9 cellular contexts compared by ENCODE assay signal in the genomic region with DNA sequence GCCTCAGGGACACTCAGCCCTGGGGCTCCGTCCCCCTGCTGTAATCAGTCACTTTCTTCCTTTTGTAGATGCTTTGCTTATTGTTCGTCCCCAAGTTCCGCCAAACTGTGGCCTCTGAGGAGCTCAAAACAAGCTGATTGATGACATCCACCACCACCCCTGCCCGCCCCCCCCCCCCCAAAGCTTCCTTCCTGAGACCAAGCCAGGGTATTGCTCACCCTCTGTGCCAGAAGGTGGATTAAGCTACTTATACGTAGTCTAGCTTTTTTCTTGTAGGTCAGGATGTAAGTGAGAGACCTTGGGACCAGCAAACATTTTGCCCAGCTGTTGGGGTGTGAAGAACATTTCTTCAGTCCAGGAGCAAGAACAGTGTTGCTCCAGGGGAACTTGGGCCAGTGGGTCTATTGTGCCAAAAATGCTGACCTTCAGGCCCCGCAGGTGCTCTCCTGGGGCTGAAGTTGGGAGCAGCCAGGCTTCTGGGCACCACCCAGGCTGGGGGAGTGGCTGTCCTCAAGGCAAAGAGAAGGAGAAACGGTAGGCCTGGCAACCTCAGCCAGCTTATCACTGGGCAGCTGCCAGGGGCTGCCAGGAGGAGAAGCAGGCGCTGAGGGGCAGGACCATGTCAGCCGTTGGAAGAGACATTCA. TPM values are rescaled to one million over a fixed set of nuclear protein-coding genes. Genes with fewer than 3 reads are reported as not detected.
DNase-seq lines count a peak whose midpoint lies in the region; ATAC-seq, FAIRE-seq and TF ChIP-seq lines count a peak whose summit lies in the region.
"Had no signal": no experiment of that assay in that cellular context is flagged by ENCODE, and none has a peak within 500 bp of the region (broad histone marks: within the 10 kb centered on the region; RNA-seq: fewer than 3 reads in every experiment).

No MANE protein-coding gene starts in this region.

- no peaks in the 10 kb centered on the region for H4K20me1 ChIP-seq in SK-N-SH (ENCODE audit: insufficient read depth)

- no peak for FAIRE-seq in frontal cortex (lab: Jason Lieb, UNC)

- H3K9ac ChIP-seq in SK-N-SH: peak overlapping the region; percentile 75

- no peak overlapping the region for H3K4me3 Mint-ChIP-seq in osteocyte (ENCODE audit: unreplicated experiment)
- no peak overlapping the region for H3K4me3 Mint-ChIP-seq in endothelial cell (ENCODE audit: unreplicated experiment)
- H3K4me3 Mint-ChIP-seq: activated naive CD4-positive, alpha-beta T cell treated with anti-CD3 and anti-CD28 coated beads, Interleukin-2, amount 50 U/mL, for 24 hours had no signal

- H3K36me3 Mint-ChIP-seq in osteocyte (ENCODE audit: unreplicated experiment) (no peaks in the 10 kb centered on the region), endothelial cell (ENCODE audit: low read depth, unreplicated experiment) (peaks cover 5% of the 10 kb centered on the region)
- H3K36me3 Mint-ChIP-seq: activated naive CD4-positive, alpha-beta T cell treated with anti-CD3 and anti-CD28 coated beads, Interleukin-2, amount 50 U/mL, for 24 hours had no signal

- peaks cover 17% of the 10 kb centered on the region; the same call in 1 of the 2 replicates for H3K79me2 ChIP-seq in SK-N-SH (ENCODE audit: insufficient read depth)

- ATAC-seq in Right ventricle myocardium superior (ENCODE audit: poor library complexity) (peak; percentile 74), GM18868 (IDR thresholded peaks at IDR 0.05; ENCODE audit: unreplicated experiment) (no peak), HG03159 (IDR thresholded peaks at IDR 0.05; ENCODE audit: unreplicated experiment) (no peak)

- H3K4me1 ChIP-seq in SK-N-SH (ENCODE audit: control insufficient read depth in 1 of 2, insufficient read depth in 2 of 2, low read depth in 1 of 2, low read length in 1 of 2): peaks cover 20 to 28% of the 10 kb centered on the region in 2 experiments; a peak in 3 of 4 replicates

- DNase-seq in SK-N-SH: peak; percentile 67
- peak; percentile 85 for DNase-seq in Right ventricle myocardium superior
- no peak for DNase-seq in osteocyte (ENCODE audit: extremely low spot score, unreplicated experiment)
- no peak for DNase-seq in frontal cortex (ENCODE audit: low spot score in 2 of 2)
- no peak for DNase-seq in endothelial cell (ENCODE audit: low spot score)

- peak in 1 of 2 experiments; percentile 31; a peak in 1 of 4 replicates for TF ChIP-seq EP300 in SK-N-SH (IDR thresholded peaks at IDR 0.05; ENCODE audit: borderline replicate concordance in 1 of 2, low read depth in 1 of 2, low read length in 1 of 2)

- peaks cover 11% of the 10 kb centered on the region for H3F3A ChIP-seq in SK-N-SH (replicated peaks; ENCODE audit: insufficient read depth)

- no peak for TF ChIP-seq CTCF in C4-2B (conservative IDR thresholded peaks at IDR 0.05)
- no peak for TF ChIP-seq CTCF in SK-N-SH (IDR thresholded peaks at IDR 0.05)
- TF ChIP-seq CTCF in osteocyte (IDR thresholded peaks at IDR 0.05): no peak
- TF ChIP-seq CTCF in endothelial cell (IDR thresholded peaks at IDR 0.05; ENCODE audit: unreplicated experiment): no peak

- H3K4me2 ChIP-seq in SK-N-SH: peak overlapping the region; percentile 65; the same call in 1 of the 2 replicates

- H3K4me1 Mint-ChIP-seq in osteocyte (ENCODE audit: unreplicated experiment) (peaks cover 18% of the 10 kb centered on the region), endothelial cell (ENCODE audit: unreplicated experiment) (peaks cover 4% of the 10 kb centered on the region)
- H3K4me1 Mint-ChIP-seq: activated naive CD4-positive, alpha-beta T cell treated with anti-CD3 and anti-CD28 coated beads, Interleukin-2, amount 50 U/mL, for 24 hours had no signal

- H3K27me3 Mint-ChIP-seq in osteocyte (ENCODE audit: unreplicated experiment) (no peaks in the 10 kb centered on the region), endothelial cell (ENCODE audit: unreplicated experiment) (no peaks in the 10 kb centered on the region)

- peak overlapping the region; percentile 98; the same call in 1 of the 2 replicates for H2AFZ ChIP-seq in SK-N-SH (ENCODE audit: low read depth)

- H3K27ac Mint-ChIP-seq in osteocyte (ENCODE audit: unreplicated experiment) (peak overlapping the region; percentile 84), endothelial cell (ENCODE audit: unreplicated experiment) (no peak overlapping the region)
- H3K27ac Mint-ChIP-seq: activated naive CD4-positive, alpha-beta T cell treated with anti-CD3 and anti-CD28 coated beads, Interleukin-2, amount 50 U/mL, for 24 hours had no signal

- peaks cover 9% of the 10 kb centered on the region; the same call in 1 of the 2 replicates for H3K9me3 ChIP-seq in SK-N-SH

- intact Hi-C loops in Right ventricle myocardium superior (cut with DNase I): loop anchor here (5.0 kb wide), 1 partner anchor 33 kb away; no protein-coding TSS in a partner anchor

- CTCF ChIA-PET in SK-N-SH (lab: Yijun Ruan, JAX): interaction anchor here (1.0 to 2.5 kb wide), 5 partner anchors 10 to 180 kb away, joined by 3 to 15 read pairs (median 4); a partner anchor contains a TSS

- H3K4me3 ChIP-seq in SK-N-SH (ENCODE audit: low read depth in 2 of 2, low read length in 1 of 2): no peak overlapping the region

- peaks cover 0 to 5% of the 10 kb centered on the region in 2 experiments for H3K36me3 ChIP-seq in SK-N-SH (replicated peaks in 1 of 2; ENCODE audit: control insufficient read depth in 1 of 2, insufficient read depth in 2 of 2, low read length in 1 of 2)

- peaks cover 4% of the 10 kb centered on the region for H3K9me3 Mint-ChIP-seq in osteocyte (ENCODE audit: unreplicated experiment)
- peaks cover 4% of the 10 kb centered on the region for H3K9me3 Mint-ChIP-seq in endothelial cell (ENCODE audit: unreplicated experiment)

- H3K27me3 ChIP-seq in SK-N-SH (ENCODE audit: insufficient read depth): no peaks in the 10 kb centered on the region

- 65% methylated on average over 5 of the region's 9 CpGs for WGBS in SK-N-SH (ENCODE audit: low lambda C conversion rate)

- H3K27ac ChIP-seq in C4-2B: peak overlapping the region; percentile 51
- peak overlapping the region; percentile 48 to 87 for H3K27ac ChIP-seq in SK-N-SH (ENCODE audit: low read depth in 2 of 2, low read length in 1 of 2)

- TF ChIP-seq RAD21 in SK-N-SH (IDR thresholded peaks at IDR 0.05; ENCODE audit: low read length): no peak

- H3K9me2 ChIP-seq in SK-N-SH: no peaks in the 10 kb centered on the region

- POLR2A ChIA-PET in SK-N-SH (lab: Yijun Ruan, JAX): interaction anchor here (2.0 kb wide), 1 partner anchor 17 kb away, joined by 7 read pairs; a partner anchor contains a TSS

TF ChIP-seq in SK-N-SH, 30 proteins besides CTCF, POLR2A, EP300 and RAD21 (continues in another document):
- no peak for TF ChIP-seq GABPA (IDR thresholded peaks at IDR 0.05; ENCODE audit: low read depth)
- TF ChIP-seq FOXJ3 (CRISPR knock-in tag; IDR thresholded peaks at IDR 0.05): no peak
- TF ChIP-seq, protein P1, sequence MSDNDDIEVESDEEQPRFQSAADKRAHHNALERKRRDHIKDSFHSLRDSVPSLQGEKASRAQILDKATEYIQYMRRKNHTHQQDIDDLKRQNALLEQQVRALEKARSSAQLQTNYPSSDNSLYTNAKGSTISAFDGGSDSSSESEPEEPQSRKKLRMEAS (IDR thresholded peaks at IDR 0.05; ENCODE audit: low read depth): no peak
- no peak for TF ChIP-seq NFIC (IDR thresholded peaks at IDR 0.05; ENCODE audit: borderline replicate concordance)
- TF ChIP-seq FOSL2 (IDR thresholded peaks at IDR 0.05; ENCODE audit: borderline replicate concordance, low read depth): no peak
- TF ChIP-seq YY1 (IDR thresholded peaks at IDR 0.05; ENCODE audit: low read depth): no peak
- no peak for TF ChIP-seq FOXM1 (IDR thresholded peaks at IDR 0.05; ENCODE audit: low read depth)
- TF ChIP-seq MXI1 (IDR thresholded peaks at IDR 0.05; ENCODE audit: low read depth, low read length): no peak
- no peak for TF ChIP-seq RFX5 (IDR thresholded peaks at IDR 0.05; ENCODE audit: low read length)
- TF ChIP-seq RXRA (IDR thresholded peaks at IDR 0.05; ENCODE audit: borderline replicate concordance, low read depth): no peak
- TF ChIP-seq, protein P2, sequence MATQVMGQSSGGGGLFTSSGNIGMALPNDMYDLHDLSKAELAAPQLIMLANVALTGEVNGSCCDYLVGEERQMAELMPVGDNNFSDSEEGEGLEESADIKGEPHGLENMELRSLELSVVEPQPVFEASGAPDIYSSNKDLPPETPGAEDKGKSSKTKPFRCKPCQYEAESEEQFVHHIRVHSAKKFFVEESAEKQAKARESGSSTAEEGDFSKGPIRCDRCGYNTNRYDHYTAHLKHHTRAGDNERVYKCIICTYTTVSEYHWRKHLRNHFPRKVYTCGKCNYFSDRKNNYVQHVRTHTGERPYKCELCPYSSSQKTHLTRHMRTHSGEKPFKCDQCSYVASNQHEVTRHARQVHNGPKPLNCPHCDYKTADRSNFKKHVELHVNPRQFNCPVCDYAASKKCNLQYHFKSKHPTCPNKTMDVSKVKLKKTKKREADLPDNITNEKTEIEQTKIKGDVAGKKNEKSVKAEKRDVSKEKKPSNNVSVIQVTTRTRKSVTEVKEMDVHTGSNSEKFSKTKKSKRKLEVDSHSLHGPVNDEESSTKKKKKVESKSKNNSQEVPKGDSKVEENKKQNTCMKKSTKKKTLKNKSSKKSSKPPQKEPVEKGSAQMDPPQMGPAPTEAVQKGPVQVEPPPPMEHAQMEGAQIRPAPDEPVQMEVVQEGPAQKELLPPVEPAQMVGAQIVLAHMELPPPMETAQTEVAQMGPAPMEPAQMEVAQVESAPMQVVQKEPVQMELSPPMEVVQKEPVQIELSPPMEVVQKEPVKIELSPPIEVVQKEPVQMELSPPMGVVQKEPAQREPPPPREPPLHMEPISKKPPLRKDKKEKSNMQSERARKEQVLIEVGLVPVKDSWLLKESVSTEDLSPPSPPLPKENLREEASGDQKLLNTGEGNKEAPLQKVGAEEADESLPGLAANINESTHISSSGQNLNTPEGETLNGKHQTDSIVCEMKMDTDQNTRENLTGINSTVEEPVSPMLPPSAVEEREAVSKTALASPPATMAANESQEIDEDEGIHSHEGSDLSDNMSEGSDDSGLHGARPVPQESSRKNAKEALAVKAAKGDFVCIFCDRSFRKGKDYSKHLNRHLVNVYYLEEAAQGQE (IDR thresholded peaks at IDR 0.05; ENCODE audit: low read depth, low read length): no peak
- no peak for TF ChIP-seq RCOR1 (IDR thresholded peaks at IDR 0.05; ENCODE audit: low read length)

RNA-seq across cellular contexts. Expression of a gene that starts 17.9 kb away (rescaled TPM):
- polyA plus RNA-seq in SK-N-SH (2012; rRNA removed): 2.2 and 2.8 TPM in 2 replicates
- polyA plus RNA-seq in SK-N-SH (2012; cell fraction: cytosol; rRNA removed): 1.8 and 2.8 TPM in 2 replicates
- 6.2 and 7.7 TPM in 2 replicates for polyA plus RNA-seq in SK-N-SH (2012; cell fraction: nucleus; rRNA removed)
- total RNA-seq in Right ventricle myocardium superior (28.8 TPM), osteocyte (1.5 and 1.7 TPM in 2 replicates), frontal cortex (16.3 TPM), endothelial cell (ENCODE audit: unreplicated experiment) (0.13 TPM)

Comparison
In these comparisons a context has a peak if more than half of its experiments do, and no peak if none do; other contexts are left out.
1. DNase-seq: peak in SK-N-SH (single experiment) and Right ventricle myocardium superior (single experiment); none in osteocyte (single experiment), frontal cortex (0 of 2) and endothelial cell (single experiment).